In the genomic region with DNA sequence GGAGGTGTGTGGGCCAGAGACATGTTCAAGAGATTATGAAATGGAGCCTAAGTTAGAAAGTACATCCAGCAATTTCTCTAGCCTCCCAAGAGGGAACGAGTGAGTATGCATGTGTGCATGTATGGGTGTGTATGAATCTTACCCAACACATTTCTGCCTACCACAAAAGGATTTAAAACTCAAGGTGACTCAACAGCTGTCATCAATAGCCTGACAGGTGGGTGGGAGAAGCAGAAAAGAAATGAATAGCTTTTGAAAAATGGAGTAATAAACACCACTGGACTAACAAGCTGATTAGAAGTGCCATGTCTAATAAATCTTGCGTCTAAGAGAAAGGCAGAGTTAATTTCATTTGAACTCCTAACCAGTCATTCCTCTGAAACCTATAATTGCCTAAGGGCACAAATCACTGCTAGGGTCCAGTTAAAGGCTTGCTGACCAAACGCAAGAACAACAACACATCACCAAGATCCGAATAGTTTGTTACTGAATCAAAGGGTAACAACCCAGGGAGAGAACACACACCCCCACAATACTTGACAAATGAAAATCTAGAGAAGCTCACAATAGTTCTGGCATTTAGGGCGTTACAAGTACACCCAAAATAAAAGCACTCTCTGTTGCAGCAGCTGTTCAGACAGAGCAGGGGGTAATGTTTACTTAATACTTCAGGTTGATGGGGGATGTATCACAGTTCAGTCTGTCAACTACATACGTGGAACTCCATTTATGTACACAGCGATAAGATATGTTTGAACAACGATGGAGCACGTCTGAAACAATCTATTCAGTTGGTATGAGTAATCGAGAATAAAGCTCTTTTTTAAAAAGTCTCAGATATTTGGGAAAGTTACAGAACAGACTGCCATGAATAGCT, we compare ENCODE assay signal across 7 cellular contexts. TPM values are rescaled to one million over a fixed set of nuclear protein-coding genes. Genes with fewer than 3 reads are reported as not detected.
A peak's percentile ranks its signal among the peaks of the same experiment; 100 is the strongest.
DNase-seq lines count a peak whose midpoint lies in the region; ATAC-seq and TF ChIP-seq lines count a peak whose summit lies in the region.

No MANE protein-coding gene starts in this region.

- no peak for TF ChIP-seq POLR2A in body of pancreas (IDR thresholded peaks at IDR 0.05)

- peak; percentile 87 for DNase-seq in NCI-H146 treated with DMSO at 0.1 percent for 48 hours (lab: John Stamatoyannopoulos, UW; ENCODE audit: unreplicated experiment)
- peak in 1 of 4 donors; percentile 64 for DNase-seq in body of pancreas
- peak; percentile 82 for DNase-seq in myocyte (ENCODE audit: low read depth)
- DNase-seq in stimulated activated naive CD4-positive, alpha-beta T cell (lab: John Stamatoyannopoulos, UW), result no peak

- H3K36me3 ChIP-seq in body of pancreas (replicated peaks in 1 of 2; ENCODE audit: insufficient read depth in 1 of 2, low read depth in 2 of 2), result peaks cover 0 to 4% of the 10 kb centered on the region in 2 donors

- 6 to 16% methylated on average over 10 of the region's 10 CpGs for WGBS in body of pancreas, 2 donors

- intact Hi-C loops in body of pancreas (cut with DNase I), result no loop called here

- H3K4me3 ChIP-seq in GM08714 (ENCODE audit: low read length) (peak overlapping the region; percentile 84), body of pancreas (no peak overlapping the region)

- peaks cover 68% of the 10 kb centered on the region for H3K4me1 ChIP-seq in body of pancreas

- ATAC-seq in body of pancreas (peak; percentile 50), HG03342 (IDR thresholded peaks at IDR 0.05; ENCODE audit: unreplicated experiment) (no peak), HG02840 (IDR thresholded peaks at IDR 0.05; ENCODE audit: low FRiP score, unreplicated experiment) (no peak)

- H3K27ac ChIP-seq in body of pancreas, result peak overlapping the region; percentile 92 to 99 (median 98)

- no peaks in the 10 kb centered on the region for H3K27me3 ChIP-seq in body of pancreas

- no peaks in the 10 kb centered on the region for H3K9me3 ChIP-seq in body of pancreas

- TF ChIP-seq CTCF in body of pancreas (IDR thresholded peaks at IDR 0.05), result no peak

RNA-seq across cellular contexts. Expression of a gene that starts 1.4 kb away (rescaled TPM):
- 10 to 100 TPM; 61.0 to 74.5 TPM for total RNA-seq in body of pancreas
- 81.1 and 81.3 TPM in 2 replicates for total RNA-seq in myocyte
- 46.3 TPM for polyA plus RNA-seq in myocyte (2012)

RNA-seq across cellular contexts. Expression of a gene that starts 1.8 kb away (rescaled TPM):
- 10 to 100 TPM; 14.3 to 20.1 TPM for total RNA-seq in body of pancreas
- 44.1 and 58.6 TPM in 2 replicates for total RNA-seq in myocyte
- polyA plus RNA-seq in myocyte (2012), result 69.7 TPM

RNA-seq across cellular contexts. Expression of a gene that starts 17.3 kb away (rescaled TPM):
- total RNA-seq in body of pancreas, result not detected
- 0.31 TPM in 1 of 2 replicates, not detected in the other for total RNA-seq in myocyte
- 0.77 TPM for polyA plus RNA-seq in myocyte (2012)

Comparison
In these comparisons a context has a peak if more than half of its experiments do, and no peak if none do; other contexts are left out.
1. DNase-seq: peak in NCI-H146 treated with DMSO at 0.1 percent for 48 hours (single experiment) and myocyte (single experiment); none in stimulated activated naive CD4-positive, alpha-beta T cell (0 of 6).